In genomic region chr14:99603471-99603933, GRCh38 we compare ENCODE assay signal across 8 cellular contexts. TPM values are rescaled to one million over a fixed set of nuclear protein-coding genes. Genes with fewer than 3 reads are reported as not detected.
DNase-seq lines count a peak whose midpoint lies in the region; ATAC-seq and TF ChIP-seq lines count a peak whose summit lies in the region.

No MANE protein-coding gene starts in this region.

- WGBS in heart left ventricle, 4 donors = 3 to 6% methylated on average over 61 of the region's 61 CpGs; no CpG with 5 or more reads in 2 of the 4 donors

- H3K27ac Mint-ChIP-seq in activated T-helper 2 cell treated with anti-CD3 and anti-CD28 coated beads, Interferon-gamma antibody, Interleukin-2, Interleukin-4, amounts not matched to agents 10 μg/mL and 5 μg/mL and 100 μg/mL, durations not matched to agents 14 hours and 24 hours and 36 hours = no peak overlapping the region

- H3K4me1 ChIP-seq in heart left ventricle (peaks cover 16 to 70% (median 54%) of the 10 kb centered on the region in 12 donors), left ventricle myocardium inferior (peaks cover 69% of the 10 kb centered on the region)

- peaks cover 6% of the 10 kb centered on the region for H3K27me3 Mint-ChIP-seq in activated T-helper 2 cell treated with anti-CD3 and anti-CD28 coated beads, Interferon-gamma antibody, Interleukin-2, Interleukin-4, amounts not matched to agents 10 μg/mL and 5 μg/mL and 100 μg/mL, durations not matched to agents 14 hours and 24 hours and 36 hours (ENCODE audit: low read depth)

- intact Hi-C loops in heart left ventricle (cut with DNase I) = loop anchor here in 9 of 10 donors (2.0 to 10.0 kb wide), 7 partner anchors 36 to 79 kb away; no protein-coding TSS in a partner anchor
- intact Hi-C loops in Right ventricle myocardium superior (cut with DNase I) = loop anchor here (5.0 kb wide), 1 partner anchor 41 kb away; no protein-coding TSS in a partner anchor
- intact Hi-C loops in activated T-helper 2 cell treated with anti-CD3 and anti-CD28 coated beads, Interferon-gamma antibody, Interleukin-2, Interleukin-4, amounts not matched to agents 10 μg/mL and 5 μg/mL and 100 μg/mL, durations not matched to agents 14 hours and 24 hours and 36 hours (cut with micrococcal nuclease) = no loop called here
- intact Hi-C loops in left ventricle myocardium inferior (cut with micrococcal nuclease) = no loop called here

- H3K4me3 ChIP-seq in heart left ventricle (peak overlapping the region; percentile 18 to 93 (median 72)), left ventricle myocardium inferior (peak overlapping the region; percentile 88)

- DNase-seq in heart left ventricle (no peak), Right ventricle myocardium superior (no peak), NCI-H69 (lab: John Stamatoyannopoulos, UW) (peak; percentile 88), left ventricle myocardium inferior (no peak), HuH-7.5 (ENCODE audit: low spot score) (no peak)
- peak; percentile 33 for DNase-seq in activated T-helper 2 cell treated with anti-CD3 and anti-CD28 coated beads, Interferon-gamma antibody, Interleukin-2, Interleukin-4, amounts not matched to agents 10 μg/mL and 5 μg/mL and 100 μg/mL, durations not matched to agents 14 hours and 24 hours and 36 hours (ENCODE audit: low spot score)
- peak in 2 of 3 donors; percentile 10 to 34 for DNase-seq in stimulated activated CD4-positive, alpha-beta T cell treated with anti-CD3 and anti-CD28 coated beads, Interleukin-12 subunit alpha, Interleukin-12 subunit beta, amount 100 ng/mL, for 48 hours (ENCODE audit: low read depth in 2 of 3, low spot score in 1 of 3)

- H3K4me1 Mint-ChIP-seq in activated T-helper 2 cell treated with anti-CD3 and anti-CD28 coated beads, Interferon-gamma antibody, Interleukin-2, Interleukin-4, amounts not matched to agents 10 μg/mL and 5 μg/mL and 100 μg/mL, durations not matched to agents 14 hours and 24 hours and 36 hours (ENCODE audit: low read depth) = peaks cover 18% of the 10 kb centered on the region

- TF ChIP-seq POLR2A in heart left ventricle (IDR thresholded peaks at IDR 0.05) = no peak

- no peaks in the 10 kb centered on the region for H3K36me3 ChIP-seq in heart left ventricle
- no peaks in the 10 kb centered on the region for H3K36me3 ChIP-seq in left ventricle myocardium inferior

- H3K4me3 Mint-ChIP-seq in activated T-helper 2 cell treated with anti-CD3 and anti-CD28 coated beads, Interferon-gamma antibody, Interleukin-2, Interleukin-4, amounts not matched to agents 10 μg/mL and 5 μg/mL and 100 μg/mL, durations not matched to agents 14 hours and 24 hours and 36 hours (ENCODE audit: low read depth) = peak overlapping the region; percentile 13

- H3K27me3 ChIP-seq in heart left ventricle (peaks cover 0 to 22% (median 0%) of the 10 kb centered on the region in 9 donors), left ventricle myocardium inferior (ENCODE audit: low read depth) (no peaks in the 10 kb centered on the region)

- no peaks in the 10 kb centered on the region for H3K9me3 ChIP-seq in heart left ventricle
- H3K9me3 ChIP-seq in left ventricle myocardium inferior (replicated peaks) = no peaks in the 10 kb centered on the region

- TF ChIP-seq CTCF in heart left ventricle (IDR thresholded peaks at IDR 0.05) (no peak), left ventricle myocardium inferior (IDR thresholded peaks at IDR 0.05; ENCODE audit: borderline replicate concordance) (no peak)

- H3K27ac ChIP-seq in heart left ventricle (peak overlapping the region in 9 of 12 donors; percentile 19 to 91 (median 54)), left ventricle myocardium inferior (replicated peaks) (peak overlapping the region; percentile 93)

- no peaks in the 10 kb centered on the region for H3K9me3 Mint-ChIP-seq in activated T-helper 2 cell treated with anti-CD3 and anti-CD28 coated beads, Interferon-gamma antibody, Interleukin-2, Interleukin-4, amounts not matched to agents 10 μg/mL and 5 μg/mL and 100 μg/mL, durations not matched to agents 14 hours and 24 hours and 36 hours

- H3K36me3 Mint-ChIP-seq in activated T-helper 2 cell treated with anti-CD3 and anti-CD28 coated beads, Interferon-gamma antibody, Interleukin-2, Interleukin-4, amounts not matched to agents 10 μg/mL and 5 μg/mL and 100 μg/mL, durations not matched to agents 14 hours and 24 hours and 36 hours (ENCODE audit: low read depth) = no peaks in the 10 kb centered on the region

- ATAC-seq in heart left ventricle (no peak), Right ventricle myocardium superior (ENCODE audit: poor library complexity) (no peak), GM19324 (IDR thresholded peaks at IDR 0.05; ENCODE audit: low FRiP score, unreplicated experiment) (no peak)

RNA-seq across cellular contexts. Expression of gene CCDC85C, which starts 0.5 kb away (rescaled TPM):
- total RNA-seq in heart left ventricle = 10 to 100 TPM; 22.5 to 45.4 (median 29.2) TPM
- polyA plus RNA-seq in heart left ventricle = 10 to 100 TPM; 29.7 to 43.5 TPM
- total RNA-seq in Right ventricle myocardium superior = 46.6 TPM
- 7.1 and 7.3 TPM in 2 replicates for total RNA-seq in activated T-helper 2 cell treated with anti-CD3 and anti-CD28 coated beads, Interferon-gamma antibody, Interleukin-2, Interleukin-4, amounts not matched to agents 10 μg/mL and 5 μg/mL and 100 μg/mL, durations not matched to agents 14 hours and 24 hours and 36 hours
- 41.0 TPM for total RNA-seq in left ventricle myocardium inferior

RNA-seq across cellular contexts. Expression of gene HHIPL1, which starts 41.4 kb away (rescaled TPM):
- 1 to 10 TPM in 8 of 9 donors, under 1 TPM in 1; 0.75 to 3.1 (median 1.5) TPM for total RNA-seq in heart left ventricle
- under 1 TPM; 0.34 to 0.86 TPM for polyA plus RNA-seq in heart left ventricle
- 1.6 TPM for total RNA-seq in Right ventricle myocardium superior
- total RNA-seq in activated T-helper 2 cell treated with anti-CD3 and anti-CD28 coated beads, Interferon-gamma antibody, Interleukin-2, Interleukin-4, amounts not matched to agents 10 μg/mL and 5 μg/mL and 100 μg/mL, durations not matched to agents 14 hours and 24 hours and 36 hours = not detected in 2 replicates
- 1.2 TPM for total RNA-seq in left ventricle myocardium inferior

Comparison
In these comparisons a context has a peak if more than half of its experiments do, and no peak if none do; other contexts are left out.
1. intact Hi-C loops: an anchor here in heart left ventricle (2.0 to 10.0 kb wide) and Right ventricle myocardium superior (5.0 kb wide); none called in activated T-helper 2 cell treated with anti-CD3 and anti-CD28 coated beads, Interferon-gamma antibody, Interleukin-2, Interleukin-4, amounts not matched to agents 10 μg/mL and 5 μg/mL and 100 μg/mL, durations not matched to agents 14 hours and 24 hours and 36 hours and left ventricle myocardium inferior.
2. DNase-seq: peak in NCI-H69 (single experiment), activated T-helper 2 cell treated with anti-CD3 and anti-CD28 coated beads, Interferon-gamma antibody, Interleukin-2, Interleukin-4, amounts not matched to agents 10 μg/mL and 5 μg/mL and 100 μg/mL, durations not matched to agents 14 hours and 24 hours and 36 hours (single experiment) and stimulated activated CD4-positive, alpha-beta T cell treated with anti-CD3 and anti-CD28 coated beads, Interleukin-12 subunit alpha, Interleukin-12 subunit beta, amount 100 ng/mL, for 48 hours (2 of 3); none in heart left ventricle (0 of 5), Right ventricle myocardium superior (single experiment), left ventricle myocardium inferior (single experiment) and HuH-7.5 (single experiment).